In genomic region chr10:49298990-49299815, GRCh38 we compare ENCODE assay signal across 17 cellular contexts. TPM values are rescaled to one million over a fixed set of nuclear protein-coding genes. Genes with fewer than 3 reads are reported as not detected.
DNase-seq lines count a peak whose midpoint lies in the region; ATAC-seq, FAIRE-seq and TF ChIP-seq lines count a peak whose summit lies in the region.
"Had no signal": no experiment of that assay in that cellular context is flagged by ENCODE, and none has a peak within 500 bp of the region (broad histone marks: within the 10 kb centered on the region; RNA-seq: fewer than 3 reads in every experiment).

C10orf71 (plus strand) TSS chr10:49299170; CDS start chr10:49322546, 23,376 bp downstream.

- no peak within 1 kb of the TSS for H2BK120ac ChIP-seq in mesenchymal stem cell (ENCODE audit: low read depth, low read length)

- peak; percentile 59 for TF ChIP-seq POLR2A in K562 (conservative IDR thresholded peaks at IDR 0.05)

- POLR2A ChIA-PET in K562 (lab: Yijun Ruan, JAX), result interaction anchor here (0.6 to 2.1 kb wide), 13 partner anchors 10 to 317 kb away, joined by 3 to 12 read pairs (median 4); no protein-coding TSS in a partner anchor

- H4K91ac ChIP-seq in mesenchymal stem cell (ENCODE audit: low read length), result no peak within 1 kb of the TSS

- H3K36me3 ChIP-seq in K562 (ENCODE audit: control insufficient read depth, insufficient read depth, low read length), result peaks cover 5% of the 10 kb centered on the region; the same call in 2 of the 3 replicates
- H3K36me3 ChIP-seq in mesenchymal stem cell (ENCODE audit: control insufficient read depth in 1 of 2, insufficient read depth in 2 of 2, low read depth in 1 of 2, low read length in 2 of 2), result no peaks in the 10 kb centered on the region
- no peaks in the 10 kb centered on the region for H3K36me3 ChIP-seq in tibial artery
- no peaks in the 10 kb centered on the region for H3K36me3 ChIP-seq in GM23248 (ENCODE audit: low read depth)

- H3K23ac ChIP-seq in mesenchymal stem cell (ENCODE audit: low read length in 2 of 2), result no peak within 1 kb of the TSS

- H3F3A ChIP-seq in GM23248 (ENCODE audit: insufficient read depth), result no peaks in the 10 kb centered on the region

- peak; percentile 71 for FAIRE-seq in K562 (lab: Jason Lieb, UNC)
- FAIRE-seq: A549, colon had no signal

- no peak for TF ChIP-seq CTCF in K562 (IDR thresholded peaks at IDR 0.05 in 2 of 3, conservative IDR thresholded peaks at IDR 0.05 in 1 of 3; ENCODE audit: insufficient read depth in 2 of 3, low read depth in 1 of 3, low read length in 3 of 3)
- no peak for TF ChIP-seq CTCF in tibial artery (IDR thresholded peaks at IDR 0.05)

- CTCF ChIA-PET in K562 (lab: Yijun Ruan, JAX; ENCODE audit: low intra/inter-chr PET ratio), result no interaction called here

- no peak within 1 kb of the TSS for H3K18ac ChIP-seq in mesenchymal stem cell (ENCODE audit: low read depth in 1 of 2, low read length in 2 of 2)

- peaks cover 42 to 60% of the 10 kb centered on the region in 2 experiments for H3K4me1 ChIP-seq in K562 (replicated peaks in 1 of 2; ENCODE audit: control insufficient read depth in 2 of 2, insufficient read depth in 2 of 2, low read length in 2 of 2)
- H3K4me1 ChIP-seq in mesenchymal stem cell (ENCODE audit: control insufficient read depth, insufficient read depth, low read depth, low read length), result no peaks in the 10 kb centered on the region
- peaks cover 0 to 28% (median 19%) of the 10 kb centered on the region in 4 donors for H3K4me1 ChIP-seq in tibial artery
- H3K4me1 ChIP-seq in GM23248 (ENCODE audit: insufficient read depth), result no peaks in the 10 kb centered on the region
- H3K4me1 ChIP-seq: A549 had no signal

- H4K20me1 ChIP-seq in K562 (replicated peaks; ENCODE audit: control insufficient read depth, insufficient read depth, low read length) (no peaks in the 10 kb centered on the region), GM23248 (ENCODE audit: insufficient read depth) (no peaks in the 10 kb centered on the region)

- no peaks in the 10 kb centered on the region for H3K9me1 ChIP-seq in K562 (ENCODE audit: control insufficient read depth, insufficient read depth, low read length)

- in situ Hi-C loops in K562 (cut with MboI), result no loop called here
- in situ Hi-C loops in GM23248 (cut with MboI), result no loop called here

- H3K79me1 ChIP-seq in mesenchymal stem cell (replicated peaks; ENCODE audit: low read length, poor library complexity, severe bottlenecking), result no peaks in the 10 kb centered on the region

- H3K4me3 ChIP-seq in K562 (peak within 1 kb of the TSS; percentile 38), mesenchymal stem cell (ENCODE audit: insufficient read depth in 1 of 2, low read depth in 1 of 2, low read length in 2 of 2) (no peak within 1 kb of the TSS), tibial artery (peak within 1 kb of the TSS in 1 of 2 donors; percentile 36), GM23248 (no peak within 1 kb of the TSS)
- H3K4me3 ChIP-seq: A549 had no signal

- intact Hi-C loops in K562 (cut with micrococcal nuclease) (no loop called here), tibial artery (cut with DNase I; ENCODE audit: low total_unique reads) (no loop called here)

- no peak for TF ChIP-seq EP300 in K562 (IDR thresholded peaks at IDR 0.05; ENCODE audit: low read length)

- H2BK15ac ChIP-seq in mesenchymal stem cell (ENCODE audit: low read depth, poor library complexity, severe bottlenecking), result no peak within 1 kb of the TSS

- no peak within 1 kb of the TSS for H2BK5ac ChIP-seq in mesenchymal stem cell (ENCODE audit: low read depth, low read length, poor library complexity, severe bottlenecking)

- no peak within 1 kb of the TSS for H3K4ac ChIP-seq in mesenchymal stem cell (ENCODE audit: low read depth in 1 of 2, low read length in 2 of 2)

- peak; percentile 47 for ATAC-seq in K562

- TF ChIP-seq RAD21 in K562 (CRISPR knock-in tag; conservative IDR thresholded peaks at IDR 0.05 in 1 of 2, IDR thresholded peaks at IDR 0.05 in 1 of 2), result no peak

- no peak within 1 kb of the TSS for H2AK5ac ChIP-seq in mesenchymal stem cell (ENCODE audit: low read length, severe bottlenecking)

- H3K9me2 ChIP-seq in GM23248 (ENCODE audit: insufficient read depth), result no peaks in the 10 kb centered on the region

- no peak within 1 kb of the TSS for H3K14ac ChIP-seq in mesenchymal stem cell (ENCODE audit: low read length in 2 of 2)

- no peaks in the 10 kb centered on the region for H3K9me3 ChIP-seq in K562 (replicated peaks; ENCODE audit: control insufficient read depth, insufficient read depth, low read depth, low read length)
- H3K9me3 ChIP-seq in mesenchymal stem cell (ENCODE audit: control insufficient read depth, low read length), result no peaks in the 10 kb centered on the region
- H3K9me3 ChIP-seq in tibial artery, result no peaks in the 10 kb centered on the region
- no peaks in the 10 kb centered on the region for H3K9me3 ChIP-seq in GM23248 (ENCODE audit: low read depth)
- H3K9me3 ChIP-seq: A549 had no signal

- H3K4me2 ChIP-seq in K562 (ENCODE audit: insufficient read depth, low read length), result peak within 1 kb of the TSS; percentile 97
- no peak within 1 kb of the TSS for H3K4me2 ChIP-seq in mesenchymal stem cell (ENCODE audit: low read length, poor library complexity, severe bottlenecking)
- no peak within 1 kb of the TSS for H3K4me2 ChIP-seq in GM23248 (ENCODE audit: unreplicated experiment)
- H3K4me2 ChIP-seq: A549 had no signal

- DNase-seq in NCI-H2171 treated with DMSO at 0.1 percent for 48 hours (lab: John Stamatoyannopoulos, UW) (peak; percentile 8), NCI-H2171 (lab: John Stamatoyannopoulos, UW) (no peak), K562 (ENCODE audit: extremely low read depth in 1 of 4, low spot score in 3 of 4) (peak; percentile 67 to 75 (median 74)), mesenchymal stem cell (no peak), tibial artery (no peak), inferior parietal cortex (ENCODE audit: extremely low spot score) (no peak), DMS153 treated with DMSO at 0.1 percent for 48 hours (lab: John Stamatoyannopoulos, UW; ENCODE audit: unreplicated experiment) (no peak), GM23248 (no peak)
- DNase-seq: activated CD4-positive, alpha-beta memory T cell treated with anti-CD3 and anti-CD28 coated beads, Interleukin-2, amount 10 ng/mL, durations not matched to agents 7 days and 5 days; DMS79 treated with DMSO at 0.1 percent for 48 hours; NCI-H1436; stimulated activated CD4-positive, alpha-beta T cell treated with anti-CD3 and anti-CD28 coated beads, Interleukin-4, amount 100 ng/mL, for 4 hours had no signal

- H2AFZ ChIP-seq in K562 (ENCODE audit: low read depth, low read length) (peak within 1 kb of the TSS; percentile 98), mesenchymal stem cell (ENCODE audit: low read depth, low read length) (no peak within 1 kb of the TSS), GM23248 (no peak within 1 kb of the TSS; the same call in 1 of the 2 replicates)

- H3K9ac ChIP-seq in K562 (ENCODE audit: insufficient read depth in 1 of 2, low read depth in 2 of 2, low read length in 2 of 2), result peak within 1 kb of the TSS; percentile 90 to 94
- peak within 1 kb of the TSS; percentile 20 for H3K9ac ChIP-seq in mesenchymal stem cell (ENCODE audit: low read length)
- no peak within 1 kb of the TSS for H3K9ac ChIP-seq in GM23248

- H3K27me3 ChIP-seq in K562 (ENCODE audit: control insufficient read depth in 2 of 2, insufficient read depth in 2 of 2, low read length in 2 of 2) (no peaks in the 10 kb centered on the region), mesenchymal stem cell (ENCODE audit: control insufficient read depth in 1 of 2, insufficient read depth in 1 of 2, low read length in 2 of 2) (peaks cover 44 to 71% of the 10 kb centered on the region in 2 experiments), tibial artery (no peaks in the 10 kb centered on the region), GM23248 (replicated peaks; ENCODE audit: insufficient read depth) (peaks cover 23% of the 10 kb centered on the region)

- H3K27ac ChIP-seq in K562 (ENCODE audit: extremely low read depth, low read depth, low read length) (peak within 1 kb of the TSS; percentile 94), mesenchymal stem cell (ENCODE audit: low read length, poor library complexity, severe bottlenecking) (no peak within 1 kb of the TSS), tibial artery (peak within 1 kb of the TSS; percentile 2 to 56), GM23248 (no peak within 1 kb of the TSS)
- H3K27ac ChIP-seq: A549, HL-60 had no signal

- no peak within 1 kb of the TSS for H2BK12ac ChIP-seq in mesenchymal stem cell (ENCODE audit: low read length in 2 of 2)

- no peak within 1 kb of the TSS for H4K8ac ChIP-seq in mesenchymal stem cell (ENCODE audit: low read length)

- WGBS in K562 (ENCODE audit: insufficient coverage, low coverage, missing lambda C conversion rate), result 5% methylated on average over 27 of the region's 27 CpGs
- 65% methylated on average over 24 of the region's 27 CpGs for WGBS in mesenchymal stem cell
- 60 to 62% methylated on average over 27 of the region's 27 CpGs for WGBS in GM23248 (ENCODE audit: low coverage in 1 of 2, low lambda C conversion rate in 2 of 2, missing lambda C conversion rate in 2 of 2), 2 experiments

- H3K79me2 ChIP-seq in K562 (ENCODE audit: control insufficient read depth, insufficient read depth, low read length) (peaks cover 39% of the 10 kb centered on the region), GM23248 (ENCODE audit: insufficient read depth) (no peaks in the 10 kb centered on the region)

- TSS peak; percentile 64 for BruUV-seq in K562 (replicated peaks; lab: Mats Ljungman, UMichigan)

RNA-seq across cellular contexts. Expression of gene C10orf71, which starts in this region (rescaled TPM):
- 9.0 and 13.8 TPM in 2 replicates for total RNA-seq in K562 (2011; cell fraction: chromatin; rRNA removed; ENCODE audit: low replicate concordance)
- 5.0 and 7.8 TPM in 2 replicates for total RNA-seq in K562 (2011; cell fraction: nucleolus; rRNA removed)
- 6.0 and 7.1 TPM in 2 replicates for total RNA-seq in K562 (2011; cell fraction: nucleoplasm; rRNA removed)
- total RNA-seq in K562 (2014; rRNA removed) (1.1 and 1.7 TPM in 2 replicates), K562 (2014; rRNA removed; fragmentation: Illumina TruSeq; extraction: Trizol) (1.7 and 2.2 TPM in 2 replicates), K562 (2015; rRNA removed; fragmentation: Illumina TruSeq; extraction: Trizol) (1.5 and 2.4 TPM in 2 replicates), K562 (2021) (4.5 and 4.9 TPM in 2 replicates)
- polyA plus RNA-seq in K562 (2011; rRNA removed) (0.89 and 1.0 TPM in 2 replicates), K562 (2014; fragmentation: Illumina TruSeq; extraction: Trizol) (2.1 and 2.5 TPM in 2 replicates), K562 (2014; fragmentation: Nextera tagmentation; extraction: Ambion mirVana) (under 1 TPM; 0.06 to 0.30 TPM), K562 (2014; rRNA removed) (1.1 and 1.3 TPM in 2 replicates), GM23248 (2016; fragmentation: Nextera tagmentation; extraction: Ambion mirVana) (not detected in 2 replicates)
- polyA plus RNA-seq in K562 (2011; cell fraction: cytosol; rRNA removed), result 0.71 and 1.0 TPM in 2 replicates
- 2.5 and 5.7 TPM in 2 replicates for polyA plus RNA-seq in K562 (2011; cell fraction: nucleus; rRNA removed)
- 2.2 TPM in 2 replicates for polyA plus RNA-seq in K562 (2012)
- 3.6 TPM in 2 replicates for polyA minus RNA-seq in K562 (2011; rRNA and poly(A)+ RNA removed)
- polyA minus RNA-seq in K562 (2011; cell fraction: cytosol; rRNA and poly(A)+ RNA removed), result 2.8 and 3.1 TPM in 2 replicates
- 5.8 and 7.6 TPM in 2 replicates for polyA minus RNA-seq in K562 (2011; cell fraction: nucleus; rRNA and poly(A)+ RNA removed)
- not detected for polyA plus RNA-seq in mesenchymal stem cell (2013, experiment 1 of 2)
- polyA plus RNA-seq in mesenchymal stem cell (2013, experiment 2 of 2), result not detected
- total RNA-seq in GM23248 (2014; rRNA removed; shearing (Covaris generic)), result not detected in 2 replicates
- total RNA-seq: activated CD4-positive, alpha-beta memory T cell treated with anti-CD3 and anti-CD28 coated beads, Interleukin-2, amount 10 ng/mL, durations not matched to agents 7 days and 5 days; kidney epithelial cell; omental fat pad had no signal
- polyA plus RNA-seq: A549 had no signal

Comparison
In these comparisons a context has a peak if more than half of its experiments do, and no peak if none do; other contexts are left out.
1. DNase-seq: peak in NCI-H2171 treated with DMSO at 0.1 percent for 48 hours (single experiment) and K562 (4 of 4); none in NCI-H2171 (single experiment), mesenchymal stem cell (single experiment), tibial artery (0 of 2), inferior parietal cortex (single experiment), DMS153 treated with DMSO at 0.1 percent for 48 hours (single experiment) and GM23248 (single experiment).
2. H3K27ac ChIP-seq: peak in K562 (single experiment) and tibial artery (2 of 2); none in mesenchymal stem cell (single experiment) and GM23248 (single experiment).